11 cellular contexts compared by ENCODE assay signal in the genomic region with DNA sequence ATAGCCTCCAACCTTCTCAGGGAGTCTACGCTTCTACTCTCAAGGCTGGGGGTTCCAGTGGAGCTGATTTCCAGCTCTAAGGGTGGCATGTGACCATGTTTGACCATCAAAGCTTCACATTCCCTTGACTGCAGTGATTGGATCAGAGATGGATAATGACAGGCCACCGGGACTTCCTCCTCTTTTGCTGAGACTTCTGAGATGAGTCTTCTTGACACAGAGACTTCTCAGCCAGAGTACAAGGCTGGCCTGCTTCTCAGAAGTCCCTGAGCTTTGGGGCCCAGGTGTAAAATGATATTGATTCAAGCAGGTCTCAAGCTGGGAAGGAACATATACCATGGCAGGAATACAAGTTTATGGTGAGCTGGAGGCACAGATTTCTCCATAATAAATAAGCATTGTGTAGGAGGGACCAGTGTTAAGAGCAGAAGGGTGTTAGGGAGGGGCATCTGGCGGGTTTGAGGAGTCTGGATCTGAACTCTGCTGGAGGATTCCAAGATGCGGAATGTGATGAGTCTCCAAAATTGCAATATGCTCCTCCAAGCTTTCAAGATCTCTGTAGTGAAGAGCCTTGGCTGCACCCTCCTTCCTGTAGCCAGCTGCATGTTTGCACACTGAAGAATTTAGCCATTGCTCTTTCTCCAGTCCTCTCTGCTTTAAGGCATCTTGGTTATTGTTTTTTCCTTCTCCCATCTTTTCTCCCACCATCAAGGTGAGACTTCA. TPM values are rescaled to one million over a fixed set of nuclear protein-coding genes. Genes with fewer than 3 reads are reported as not detected.
DNase-seq lines count a peak whose midpoint lies in the region; ATAC-seq and TF ChIP-seq lines count a peak whose summit lies in the region.
"Had no signal": no experiment of that assay in that cellular context is flagged by ENCODE, and none has a peak within 500 bp of the region (broad histone marks: within the 10 kb centered on the region; RNA-seq: fewer than 3 reads in every experiment).

No MANE protein-coding gene starts in this region.

- no peaks in the 10 kb centered on the region for H3K9me3 Mint-ChIP-seq in stimulated activated naive CD8-positive, alpha-beta T cell treated with anti-CD3 and anti-CD28 coated beads, Interleukin-15, Interleukin-2, amounts not matched to agents 100 ng/mL and 50 ng/mL, for 24 hours
- no peaks in the 10 kb centered on the region for H3K9me3 Mint-ChIP-seq in dendritic cell treated with granulocyte-macrophage colony-stimulating factor and Interleukin-4, amounts not matched to agents 40 ng/mL and 50 ng/mL, for 4 days
- H3K9me3 Mint-ChIP-seq in T-helper 2 cell treated with Interferon-gamma antibody and Interleukin-4, amounts not matched to agents 5 μg/mL and 100 μg/mL, for 36 hours, result no peaks in the 10 kb centered on the region
- H3K9me3 Mint-ChIP-seq: activated CD4-positive, alpha-beta T cell treated with anti-CD3 and anti-CD28 coated beads, Interleukin-2, amount 10 ng/mL, durations not matched to agents 7 days and 5 days had no signal

- peaks cover 15% of the 10 kb centered on the region for H3K4me1 ChIP-seq in vagina
- H3K4me1 ChIP-seq in effector memory CD4-positive, alpha-beta T cell (ENCODE audit: control insufficient read depth, insufficient read depth, low read length, poor library complexity, severe bottlenecking), result peaks cover 5% of the 10 kb centered on the region

- no peaks in the 10 kb centered on the region for H3K27me3 ChIP-seq in vagina
- H3K27me3 ChIP-seq in effector memory CD4-positive, alpha-beta T cell (replicated peaks; ENCODE audit: control insufficient read depth, insufficient read depth, low read length, poor library complexity, severe bottlenecking), result no peaks in the 10 kb centered on the region

- no peak for TF ChIP-seq POLR2A in vagina (IDR thresholded peaks at IDR 0.05)

- ATAC-seq in stimulated activated naive CD8-positive, alpha-beta T cell treated with anti-CD3 and anti-CD28 coated beads, Interleukin-15, Interleukin-2, amounts not matched to agents 100 U/mL and 50 U/mL, for 24 hours, result no peak
- ATAC-seq in HG02981 (IDR thresholded peaks at IDR 0.05; ENCODE audit: unreplicated experiment), result peak; percentile 37

- H3K27ac Mint-ChIP-seq in stimulated activated naive CD8-positive, alpha-beta T cell treated with anti-CD3 and anti-CD28 coated beads, Interleukin-15, Interleukin-2, amounts not matched to agents 100 ng/mL and 50 ng/mL, for 24 hours, result peak overlapping the region; percentile 70
- peak overlapping the region; percentile 94 for H3K27ac Mint-ChIP-seq in dendritic cell treated with granulocyte-macrophage colony-stimulating factor and Interleukin-4, amounts not matched to agents 40 ng/mL and 50 ng/mL, for 4 days
- H3K27ac Mint-ChIP-seq in T-helper 2 cell treated with Interferon-gamma antibody and Interleukin-4, amounts not matched to agents 5 μg/mL and 100 μg/mL, for 36 hours, result no peak overlapping the region
- H3K27ac Mint-ChIP-seq: activated CD4-positive, alpha-beta T cell treated with anti-CD3 and anti-CD28 coated beads, Interleukin-2, amount 10 ng/mL, durations not matched to agents 7 days and 5 days had no signal

- intact Hi-C loops in dendritic cell treated with granulocyte-macrophage colony-stimulating factor and Interleukin-4, amounts not matched to agents 40 ng/mL and 50 ng/mL, for 4 days (cut with micrococcal nuclease), result loop anchor here (5.0 kb wide), 2 partner anchors 143 to 338 kb away; partner anchors contain the start of gene DMXL1
- intact Hi-C loops in vagina (cut with DNase I), result loop anchor here (5.0 to 10.0 kb wide), 2 partner anchors 146 to 423 kb away; partner anchors contain the start of gene DTWD2

- H3K9me3 ChIP-seq in vagina, result no peaks in the 10 kb centered on the region
- H3K9me3 ChIP-seq in effector memory CD4-positive, alpha-beta T cell (ENCODE audit: control insufficient read depth, low read length), result no peaks in the 10 kb centered on the region

- peak overlapping the region; percentile 78 for H3K27ac ChIP-seq in vagina
- H3K27ac ChIP-seq in effector memory CD4-positive, alpha-beta T cell (ENCODE audit: insufficient read depth, low read length, poor library complexity, severe bottlenecking), result no peak overlapping the region
- H3K27ac ChIP-seq: SK-N-MC had no signal

- TF ChIP-seq CTCF in vagina (IDR thresholded peaks at IDR 0.05), result no peak

- H3K36me3 Mint-ChIP-seq in stimulated activated naive CD8-positive, alpha-beta T cell treated with anti-CD3 and anti-CD28 coated beads, Interleukin-15, Interleukin-2, amounts not matched to agents 100 ng/mL and 50 ng/mL, for 24 hours (ENCODE audit: low read depth), result no peaks in the 10 kb centered on the region
- H3K36me3 Mint-ChIP-seq in dendritic cell treated with granulocyte-macrophage colony-stimulating factor and Interleukin-4, amounts not matched to agents 40 ng/mL and 50 ng/mL, for 4 days (ENCODE audit: low read depth), result peaks cover 6% of the 10 kb centered on the region
- H3K36me3 Mint-ChIP-seq in T-helper 2 cell treated with Interferon-gamma antibody and Interleukin-4, amounts not matched to agents 5 μg/mL and 100 μg/mL, for 36 hours (ENCODE audit: low read depth), result no peaks in the 10 kb centered on the region

- no peak for DNase-seq in stimulated activated naive CD8-positive, alpha-beta T cell treated with anti-CD3 and anti-CD28 coated beads, Interleukin-15, Interleukin-2, amounts not matched to agents 100 U/mL and 50 U/mL, for 24 hours
- DNase-seq in vagina (ENCODE audit: extremely low spot score in 2 of 2) (no peak), mucosa of gallbladder (ENCODE audit: low spot score) (no peak)
- no peak for DNase-seq in effector memory CD4-positive, alpha-beta T cell
- DNase-seq in T-helper 2 cell treated with Interferon-gamma antibody and Interleukin-4, amounts not matched to agents 5 μg/mL and 100 μg/mL, for 36 hours (ENCODE audit: low spot score), result no peak
- DNase-seq: activated CD4-positive, alpha-beta T cell treated with anti-CD3 and anti-CD28 coated beads, Interleukin-2, amount 10 ng/mL, durations not matched to agents 7 days and 5 days; NCI-H524 treated with DMSO at 0.1 percent for 48 hours had no signal

- no peaks in the 10 kb centered on the region for H3K27me3 Mint-ChIP-seq in stimulated activated naive CD8-positive, alpha-beta T cell treated with anti-CD3 and anti-CD28 coated beads, Interleukin-15, Interleukin-2, amounts not matched to agents 100 ng/mL and 50 ng/mL, for 24 hours
- H3K27me3 Mint-ChIP-seq in dendritic cell treated with granulocyte-macrophage colony-stimulating factor and Interleukin-4, amounts not matched to agents 40 ng/mL and 50 ng/mL, for 4 days, result no peaks in the 10 kb centered on the region
- H3K27me3 Mint-ChIP-seq in T-helper 2 cell treated with Interferon-gamma antibody and Interleukin-4, amounts not matched to agents 5 μg/mL and 100 μg/mL, for 36 hours (ENCODE audit: low read depth), result peaks cover 6% of the 10 kb centered on the region

- peak overlapping the region; percentile 21 for H3K4me3 Mint-ChIP-seq in stimulated activated naive CD8-positive, alpha-beta T cell treated with anti-CD3 and anti-CD28 coated beads, Interleukin-15, Interleukin-2, amounts not matched to agents 100 ng/mL and 50 ng/mL, for 24 hours
- H3K4me3 Mint-ChIP-seq in dendritic cell treated with granulocyte-macrophage colony-stimulating factor and Interleukin-4, amounts not matched to agents 40 ng/mL and 50 ng/mL, for 4 days, result no peak overlapping the region
- no peak overlapping the region for H3K4me3 Mint-ChIP-seq in T-helper 2 cell treated with Interferon-gamma antibody and Interleukin-4, amounts not matched to agents 5 μg/mL and 100 μg/mL, for 36 hours
- H3K4me3 Mint-ChIP-seq: activated CD4-positive, alpha-beta T cell treated with anti-CD3 and anti-CD28 coated beads, Interleukin-2, amount 10 ng/mL, durations not matched to agents 7 days and 5 days had no signal

- H3K4me1 Mint-ChIP-seq in stimulated activated naive CD8-positive, alpha-beta T cell treated with anti-CD3 and anti-CD28 coated beads, Interleukin-15, Interleukin-2, amounts not matched to agents 100 ng/mL and 50 ng/mL, for 24 hours (ENCODE audit: low read depth), result peaks cover 52% of the 10 kb centered on the region
- H3K4me1 Mint-ChIP-seq in dendritic cell treated with granulocyte-macrophage colony-stimulating factor and Interleukin-4, amounts not matched to agents 40 ng/mL and 50 ng/mL, for 4 days (ENCODE audit: low read depth), result peaks cover 56% of the 10 kb centered on the region
- H3K4me1 Mint-ChIP-seq in T-helper 2 cell treated with Interferon-gamma antibody and Interleukin-4, amounts not matched to agents 5 μg/mL and 100 μg/mL, for 36 hours (ENCODE audit: low read depth), result peaks cover 34% of the 10 kb centered on the region

- H3K4me3 ChIP-seq in vagina, result no peak overlapping the region
- H3K4me3 ChIP-seq in effector memory CD4-positive, alpha-beta T cell (ENCODE audit: insufficient read depth, low read depth, low read length, poor library complexity, severe bottlenecking), result no peak overlapping the region

- no peaks in the 10 kb centered on the region for H3K36me3 ChIP-seq in vagina
- no peaks in the 10 kb centered on the region for H3K36me3 ChIP-seq in effector memory CD4-positive, alpha-beta T cell (ENCODE audit: control insufficient read depth, insufficient read depth, low read length)

RNA-seq across cellular contexts. Expression of gene HSD17B4, which starts 41.7 kb away (rescaled TPM):
- total RNA-seq in vagina, result 137 TPM
- total RNA-seq in mucosa of gallbladder, result 379 TPM

RNA-seq across cellular contexts. Expression of gene TNFAIP8, which starts 54.8 kb away (rescaled TPM):
- total RNA-seq in vagina, result 34.4 TPM
- 17.1 TPM for total RNA-seq in mucosa of gallbladder
